ENCODE assay signal across 12 cellular contexts in the genomic region with DNA sequence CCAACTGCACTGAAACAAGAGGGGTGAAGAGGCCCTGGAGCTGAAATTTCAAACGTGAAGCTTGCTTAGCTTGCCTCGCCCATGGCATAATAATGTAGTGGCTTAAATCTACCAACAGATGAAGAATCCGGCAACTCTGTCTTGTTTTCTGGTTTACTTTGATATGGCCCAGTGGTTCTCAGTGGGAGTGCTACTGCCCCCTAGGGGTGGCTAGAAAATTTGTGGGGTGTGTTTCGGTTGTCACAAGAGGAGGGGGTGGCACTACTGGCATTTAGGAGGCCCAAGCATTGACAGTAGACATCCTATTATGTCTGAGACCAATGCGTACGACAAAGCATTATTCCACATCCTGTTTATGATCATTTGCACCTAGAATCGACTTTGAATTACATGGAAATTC. TPM values are rescaled to one million over a fixed set of nuclear protein-coding genes. Genes with fewer than 3 reads are reported as not detected.
A peak's percentile ranks its signal among the peaks of the same experiment; 100 is the strongest.
DNase-seq lines count a peak whose midpoint lies in the region; ATAC-seq, FAIRE-seq and TF ChIP-seq lines count a peak whose summit lies in the region.
"Had no signal": no experiment of that assay in that cellular context is flagged by ENCODE, and none has a peak within 500 bp of the region (broad histone marks: within the 10 kb centered on the region; RNA-seq: fewer than 3 reads in every experiment).

No MANE protein-coding gene starts in this region.

- no peaks in the 10 kb centered on the region; the same call in 1 of the 2 replicates for H3K9me1 ChIP-seq in IMR-90 (ENCODE audit: insufficient read depth, low read length)

- no peak overlapping the region for H3K14ac ChIP-seq in IMR-90 (replicated peaks; ENCODE audit: low read depth, low read length)

- H2BK5ac ChIP-seq in IMR-90 (ENCODE audit: low read depth, low read length, poor library complexity, severe bottlenecking) = no peak overlapping the region

- TF ChIP-seq CTCF in IMR-90 (conservative IDR thresholded peaks at IDR 0.05; ENCODE audit: low read depth, low read length) (0 out of 2 replicates have a peak, but pooled peaks have one; percentile 12), GM12878 (IDR thresholded peaks at IDR 0.05 in 2 of 3, conservative IDR thresholded peaks at IDR 0.05 in 1 of 3; ENCODE audit: control insufficient read depth in 2 of 3, extremely low read depth in 1 of 3, insufficient read depth in 1 of 3, low read depth in 3 of 3, low read length in 3 of 3) (peak in 2 of 3 experiments; percentile 22 to 31; a peak in 1 of 6 replicates), liver (IDR thresholded peaks at IDR 0.05; ENCODE audit: low read depth, low read length, missing input control) (peak; percentile 35)

- H4K5ac ChIP-seq in IMR-90 (ENCODE audit: low read depth, low read length) = no peak overlapping the region

- intact Hi-C loops in IMR-90 (cut with micrococcal nuclease) = no loop called here
- intact Hi-C loops in GM12878 (cut with micrococcal nuclease; ENCODE audit: unreplicated experiment) = loop anchor here (2.0 kb wide), 1 partner anchor 21 kb away; no protein-coding TSS in a partner anchor
- intact Hi-C loops in head of caudate nucleus (cut with DNase I) = no loop called here

- H3K4ac ChIP-seq in IMR-90 (ENCODE audit: low read depth, low read length) = no peak overlapping the region

- H3K27ac ChIP-seq in IMR-90 (ENCODE audit: insufficient read depth, low read length) (no peak overlapping the region), GM12878 (ENCODE audit: control insufficient read depth, insufficient read depth) (no peak overlapping the region), liver (ENCODE audit: low read depth in 1 of 2, low read length in 2 of 2) (no peak overlapping the region)
- H3K27ac ChIP-seq: pancreas had no signal

- TF ChIP-seq RAD21 in IMR-90 (IDR thresholded peaks at IDR 0.05; ENCODE audit: low read length) (no peak), GM12878 (IDR thresholded peaks at IDR 0.05; ENCODE audit: insufficient read depth, low read depth, low read length) (no peak), liver (IDR thresholded peaks at IDR 0.05) (peak; percentile 61 to 78)

- in situ Hi-C loops in IMR-90 (cut with MboI; ENCODE audit: low sequenced_read_pairs) = no loop called here
- in situ Hi-C loops in GM12878 (cut with MboI) = no loop called here

- SMC1A ChIA-PET in GM12878 (lab: Charles Lee; ENCODE audit: uncharacterized antibody, unreplicated experiment) = no interaction called here

- H3K23ac ChIP-seq in IMR-90 (ENCODE audit: low read depth, low read length) = no peak overlapping the region

- dilution Hi-C loops in IMR-90 (cut with HindIII; ENCODE audit: low sequenced_read_pairs, unreplicated experiment) = no loop called here

- RAD21 ChIA-PET in GM12878 (lab: Charles Lee; ENCODE audit: unreplicated experiment) = no interaction called here

- TF ChIP-seq EP300 in GM12878 (IDR thresholded peaks at IDR 0.05; ENCODE audit: borderline replicate concordance in 1 of 2, control insufficient read depth in 1 of 2, low read depth in 2 of 2, low read length in 2 of 2) = no peak

- H4K91ac ChIP-seq in IMR-90 (ENCODE audit: insufficient read depth, low read depth, low read length) = no peak overlapping the region

- ATAC-seq in IMR-90 (ENCODE audit: low read depth) (no peak), GM12878 (no peak; the same call in 2 of the 3 replicates)
- no peak for ATAC-seq in activated naive CD8-positive, alpha-beta T cell treated with anti-CD3 and anti-CD28 coated beads, Interleukin-2, amount 50 U/mL, for 24 hours

- H2BK20ac ChIP-seq in IMR-90 (ENCODE audit: low read depth, low read length) = no peak overlapping the region

- no peak overlapping the region for H3K18ac ChIP-seq in IMR-90 (ENCODE audit: low read depth, low read length)

- POLR2A ChIA-PET in IMR-90 (lab: Charles Lee; ENCODE audit: unreplicated experiment) (no interaction called here), GM12878 (lab: Charles Lee) (no interaction called here)

- CTCF ChIA-PET in IMR-90 (lab: Yijun Ruan, JAX) (no interaction called here), GM12878 (lab: Yijun Ruan, JAX) (no interaction called here)

- H3K79me1 ChIP-seq in IMR-90 (ENCODE audit: low read depth in 1 of 2, low read length in 2 of 2) = no peaks in the 10 kb centered on the region

- H3K4me2 ChIP-seq in IMR-90 (ENCODE audit: low read depth, low read length) = no peak overlapping the region
- no peak overlapping the region for H3K4me2 ChIP-seq in GM12878 (ENCODE audit: control insufficient read depth, insufficient read depth)

- H3K36me3 ChIP-seq in IMR-90 (ENCODE audit: control insufficient read depth, insufficient read depth, low read length) (no peaks in the 10 kb centered on the region), GM12878 (ENCODE audit: control insufficient read depth in 2 of 2, insufficient read depth in 2 of 2, low read length in 1 of 2) (no peaks in the 10 kb centered on the region), liver (ENCODE audit: control insufficient read depth in 4 of 4, insufficient read depth in 3 of 4, low read depth in 1 of 4, low read length in 3 of 4) (peaks cover 0 to 5% (median 3%) of the 10 kb centered on the region in 4 donors)
- H3K36me3 ChIP-seq: pancreas had no signal

- DNase-seq in EL (peak; percentile 8), IMR-90 (no peak), GM12878 (ENCODE audit: low read depth, low spot score) (no peak), head of caudate nucleus (no peak), activated gamma-delta T cell treated with Interleukin-2 at 50 U/mL for 16 hours (no peak), NCI-H128 (lab: John Stamatoyannopoulos, UW; ENCODE audit: unreplicated experiment) (no peak)
- DNase-seq in activated naive CD8-positive, alpha-beta T cell treated with anti-CD3 and anti-CD28 coated beads, Interleukin-2, amount 50 U/mL, for 24 hours = no peak
- DNase-seq: pancreas had no signal

- H3K9me3 Mint-ChIP-seq in activated naive CD8-positive, alpha-beta T cell treated with anti-CD3 and anti-CD28 coated beads, Interleukin-2, amount 50 U/mL, for 24 hours = peaks cover 4% of the 10 kb centered on the region
- H3K9me3 Mint-ChIP-seq: activated T-helper 2 cell treated with anti-CD3 and anti-CD28 coated beads, Interferon-gamma antibody, Interleukin-2, Interleukin-4, amounts not matched to agents 10 μg/mL and 5 μg/mL and 100 μg/mL, durations not matched to agents 14 hours and 24 hours and 36 hours had no signal

- no peak overlapping the region for H3K56ac ChIP-seq in IMR-90 (ENCODE audit: extremely low read depth, insufficient read depth, low read length)

- no peak overlapping the region for H4K8ac ChIP-seq in IMR-90 (ENCODE audit: low read depth in 2 of 2, low read length in 2 of 2)

- WGBS in IMR-90 (ENCODE audit: extremely low coverage in 2 of 2, insufficient read length in 1 of 2), 2 experiments = no CpG with 5 or more reads among the region's 7 CpGs
- WGBS in GM12878 (ENCODE audit: insufficient coverage, insufficient replicate concordance, low lambda C conversion rate, missing lambda C conversion rate) = 29% methylated on average over 7 of the region's 7 CpGs
- 85% methylated on average over 7 of the region's 7 CpGs for WGBS in liver

- no peaks in the 10 kb centered on the region for H3K79me2 ChIP-seq in GM12878 (ENCODE audit: control insufficient read depth, insufficient read depth, low read length)

- H3K4me3 ChIP-seq in IMR-90 (ENCODE audit: insufficient read depth, low read depth, low read length) (no peak overlapping the region), GM12878 (no peak overlapping the region), liver (ENCODE audit: low read depth in 1 of 3, low read length in 3 of 3) (no peak overlapping the region)
- H3K4me3 ChIP-seq: pancreas had no signal

- H4K20me1 ChIP-seq in IMR-90 (ENCODE audit: insufficient read depth, low read length) = no peaks in the 10 kb centered on the region
- no peaks in the 10 kb centered on the region for H4K20me1 ChIP-seq in GM12878 (ENCODE audit: control insufficient read depth, insufficient read depth)

- no peaks in the 10 kb centered on the region for H3K27me3 ChIP-seq in IMR-90 (ENCODE audit: control insufficient read depth, insufficient read depth, low read length)
- no peaks in the 10 kb centered on the region for H3K27me3 ChIP-seq in GM12878 (replicated peaks in 1 of 2; ENCODE audit: control insufficient read depth in 2 of 2, insufficient read depth in 2 of 2, low read length in 1 of 2)
- no peaks in the 10 kb centered on the region for H3K27me3 ChIP-seq in liver (ENCODE audit: control insufficient read depth in 4 of 4, insufficient read depth in 4 of 4, low read length in 3 of 4)
- H3K27me3 ChIP-seq: pancreas had no signal

- TF ChIP-seq POLR2A in IMR-90 (IDR thresholded peaks at IDR 0.05; ENCODE audit: low read depth, low read length) (no peak), GM12878 (IDR thresholded peaks at IDR 0.05; ENCODE audit: low read depth, low read length) (no peak)

- no peak overlapping the region for H3K27ac Mint-ChIP-seq in activated naive CD8-positive, alpha-beta T cell treated with anti-CD3 and anti-CD28 coated beads, Interleukin-2, amount 50 U/mL, for 24 hours
- H3K27ac Mint-ChIP-seq: activated T-helper 2 cell treated with anti-CD3 and anti-CD28 coated beads, Interferon-gamma antibody, Interleukin-2, Interleukin-4, amounts not matched to agents 10 μg/mL and 5 μg/mL and 100 μg/mL, durations not matched to agents 14 hours and 24 hours and 36 hours had no signal

- H2AFZ ChIP-seq in IMR-90 (replicated peaks; ENCODE audit: low read length, poor library complexity) = no peak overlapping the region
- no peak overlapping the region for H2AFZ ChIP-seq in GM12878 (ENCODE audit: control insufficient read depth, low read depth, low read length)

- no peak overlapping the region for H2AK9ac ChIP-seq in IMR-90 (replicated peaks; ENCODE audit: low read depth, low read length, poor library complexity)

- H3K36me3 Mint-ChIP-seq in activated naive CD8-positive, alpha-beta T cell treated with anti-CD3 and anti-CD28 coated beads, Interleukin-2, amount 50 U/mL, for 24 hours (ENCODE audit: low read depth) = no peaks in the 10 kb centered on the region

- no peak overlapping the region for H3K4me3 Mint-ChIP-seq in activated naive CD8-positive, alpha-beta T cell treated with anti-CD3 and anti-CD28 coated beads, Interleukin-2, amount 50 U/mL, for 24 hours

- no peak overlapping the region for H3K9ac ChIP-seq in IMR-90 (ENCODE audit: low read depth, low read length)
- H3K9ac ChIP-seq in GM12878 (ENCODE audit: control insufficient read depth, insufficient read depth, low read length) = no peak overlapping the region
- no peak overlapping the region for H3K9ac ChIP-seq in liver (ENCODE audit: low read depth in 1 of 2, low read length in 2 of 2)

- no TSS peak for BruUV-seq in IMR-90 (replicated peaks; lab: Mats Ljungman, UMichigan)
- no TSS peak for BruUV-seq in GM12878 (replicated peaks; lab: Mats Ljungman, UMichigan)

- no peak overlapping the region for H2BK15ac ChIP-seq in IMR-90 (ENCODE audit: low read depth, low read length)

- H2BK120ac ChIP-seq in IMR-90 (ENCODE audit: low read depth, low read length) = no peak overlapping the region

- H3K4me1 ChIP-seq in IMR-90 (ENCODE audit: control insufficient read depth, insufficient read depth, low read length) = no peaks in the 10 kb centered on the region
- no peaks in the 10 kb centered on the region for H3K4me1 ChIP-seq in GM12878 (ENCODE audit: control insufficient read depth, insufficient read depth, low read length)
- H3K4me1 ChIP-seq in liver (ENCODE audit: control insufficient read depth in 4 of 4, insufficient read depth in 4 of 4, low read length in 3 of 4) = peaks cover 3 to 12% (median 9%) of the 10 kb centered on the region in 4 donors
- H3K4me1 ChIP-seq: pancreas had no signal

- H3K9me3 ChIP-seq in IMR-90 (ENCODE audit: control insufficient read depth, insufficient read depth, low read length) (no peaks in the 10 kb centered on the region), GM12878 (replicated peaks; ENCODE audit: control insufficient read depth, insufficient read depth, low read length) (no peaks in the 10 kb centered on the region), liver (ENCODE audit: control insufficient read depth in 4 of 4, low read length in 3 of 4) (no peaks in the 10 kb centered on the region)
- H3K9me3 ChIP-seq: pancreas had no signal

- no peak for FAIRE-seq in GM12878 (lab: Jason Lieb, UNC)
- FAIRE-seq: G401.6, islet of Langerhans, pancreas had no signal

- no peaks in the 10 kb centered on the region for H3K4me1 Mint-ChIP-seq in activated naive CD8-positive, alpha-beta T cell treated with anti-CD3 and anti-CD28 coated beads, Interleukin-2, amount 50 U/mL, for 24 hours

- H3K27me3 Mint-ChIP-seq in activated naive CD8-positive, alpha-beta T cell treated with anti-CD3 and anti-CD28 coated beads, Interleukin-2, amount 50 U/mL, for 24 hours = no peaks in the 10 kb centered on the region

- no peak overlapping the region for H2AK5ac ChIP-seq in IMR-90 (ENCODE audit: low read depth, low read length)

RNA-seq across cellular contexts. Expression of gene C8B, which starts 51.9 kb away (rescaled TPM):
- total RNA-seq in IMR-90 (2012; rRNA removed) (not detected in 2 replicates), GM12878 (2014; rRNA removed) (not detected in 2 replicates), GM12878 (2014; rRNA removed; fragmentation: Illumina TruSeq; extraction: Trizol) (not detected in 2 replicates), GM12878 (2021) (not detected in 2 replicates), liver (100 to 1,000 TPM; 151 to 703 TPM)
- polyA plus RNA-seq in IMR-90 (2012; rRNA removed) (not detected in 2 replicates), GM12878 (2011; rRNA removed) (not detected in 2 replicates), GM12878 (2014; fragmentation: Illumina TruSeq; extraction: Trizol) (not detected in 2 replicates), GM12878 (2014; fragmentation: Nextera tagmentation; extraction: Ambion mirVana) (not detected), GM12878 (2014; rRNA removed) (not detected in 2 replicates), GM12878 (2016; fragmentation: Nextera tagmentation; extraction: Ambion mirVana) (not detected), liver (100 to 1,000 TPM; 299 to 413 TPM)
- not detected in 2 replicates for polyA plus RNA-seq in IMR-90 (2012; cell fraction: cytosol; rRNA removed)
- not detected in 2 replicates for polyA plus RNA-seq in IMR-90 (2012; cell fraction: nucleus; rRNA removed; ENCODE audit: low replicate concordance)
- not detected in 2 replicates for total RNA-seq in GM12878 (2013; cell fraction: nucleolus; rRNA removed)
- polyA plus RNA-seq in GM12878 (2011; ENCODE audit: low read depth) = not detected
- polyA plus RNA-seq in GM12878 (2011; cell fraction: cytosol; rRNA removed) = not detected in 2 replicates
- not detected in 2 replicates for polyA plus RNA-seq in GM12878 (2011; cell fraction: nucleus; rRNA removed)
- not detected in 2 replicates for polyA plus RNA-seq in GM12878 (2012)
- polyA minus RNA-seq in GM12878 (2011; rRNA and poly(A)+ RNA removed) = not detected in 2 replicates
- polyA minus RNA-seq in GM12878 (2011; cell fraction: cytosol; rRNA and poly(A)+ RNA removed) = not detected in 2 replicates
- polyA minus RNA-seq in GM12878 (2011; cell fraction: nucleus; rRNA and poly(A)+ RNA removed) = not detected in 2 replicates
- total RNA-seq: activated T-helper 2 cell treated with anti-CD3 and anti-CD28 coated beads, Interferon-gamma antibody, Interleukin-2, Interleukin-4, amounts not matched to agents 10 μg/mL and 5 μg/mL and 100 μg/mL, durations not matched to agents 14 hours and 24 hours and 36 hours had no signal

Comparison
In these comparisons a context has a peak if more than half of its experiments do, and no peak if none do; other contexts are left out.
1. RNA of gene C8B, which starts 51.9 kb away (total RNA-seq): 151 to 703 TPM in liver; not detected in IMR-90 and not detected in GM12878; every median in the first group is over 100 times any median in the second.
2. Peak in every context shown above with its lines, with median percentiles within 50 percentile points of each other: CTCF ChIP-seq.